In the genomic region with DNA sequence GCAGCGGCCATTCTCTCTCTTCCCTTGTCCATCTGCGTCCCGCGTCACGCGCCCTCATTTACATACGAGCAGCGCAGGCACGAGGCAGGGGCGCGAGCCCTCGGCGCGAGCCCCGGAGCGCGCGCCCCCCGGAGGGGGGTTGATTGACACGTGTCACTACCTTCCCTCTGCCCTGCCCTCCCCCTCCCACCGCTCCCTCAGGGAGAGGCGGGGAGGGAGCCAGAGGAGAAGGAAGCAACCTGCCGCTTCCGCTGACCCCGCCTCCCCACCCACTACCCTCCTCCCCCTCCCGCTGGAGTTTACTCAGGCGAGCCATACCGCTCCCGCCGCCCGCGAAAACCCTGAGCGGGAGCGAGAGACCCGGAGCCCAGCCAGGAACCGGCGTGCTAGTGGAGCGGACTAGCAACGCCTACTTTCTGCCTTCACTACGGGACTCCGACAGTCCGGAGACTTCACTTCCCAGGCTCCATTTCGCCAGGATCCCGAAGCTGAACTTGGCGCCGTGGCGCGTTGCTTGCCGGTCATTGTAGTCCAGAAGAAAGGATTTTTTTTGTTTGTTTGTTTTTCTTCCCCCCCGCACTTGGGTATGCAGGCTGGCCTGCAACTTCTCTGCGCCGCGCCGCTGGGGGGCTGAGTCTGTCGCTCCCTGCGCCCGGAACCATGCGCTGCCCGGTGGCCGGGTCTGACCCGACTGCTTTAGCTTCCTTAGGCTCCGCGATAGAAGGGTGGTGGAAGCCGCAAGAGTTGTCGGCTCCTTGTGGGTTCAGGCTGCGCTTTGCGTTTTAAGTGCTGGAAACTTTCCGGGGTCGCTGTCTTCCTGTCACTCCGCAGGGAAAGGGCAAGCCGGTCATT, we compare ENCODE assay signal across 1 cellular context.
TF ChIP-seq lines count a peak whose summit lies in the region.

TSS of gene LCORL (minus strand) at position 36 of the 852 bp plus-strand sequence. CDS start at position 32, 4 bp downstream.

TF ChIP-seq in K562, 482 proteins besides CTCF, POLR2A, EP300 and RAD21 (continued from another document and continues in another):
- TF ChIP-seq TFE3 (CRISPR knock-in tag; IDR thresholded peaks at IDR 0.05) (no peak), ZNF407 (IDR thresholded peaks at IDR 0.05; ENCODE audit: low read depth) (no peak), POLR2B (IDR thresholded peaks at IDR 0.05; ENCODE audit: low read depth, partially characterized antibody) (peak; percentile 66), ASH1L (IDR thresholded peaks at IDR 0.05; ENCODE audit: borderline replicate concordance, low read depth, partially characterized antibody) (no peak), NR2C2 (CRISPR knock-in tag; IDR thresholded peaks at IDR 0.05) (peak; percentile 57; the same call in 1 of the 2 replicates), NR2C2 (tag; IDR thresholded peaks at IDR 0.05) (peak; percentile 90), ZBTB7A (IDR thresholded peaks at IDR 0.05; ENCODE audit: borderline replicate concordance, control insufficient read depth, low read depth, low read length) (peak; percentile 87), RCOR1 (IDR thresholded peaks at IDR 0.05; ENCODE audit: borderline replicate concordance in 1 of 2, low read depth in 2 of 2, low read length in 2 of 2) (peak in 1 of 2 experiments; percentile 73; a peak in 2 of 4 replicates), DMBX1 (CRISPR knock-in tag; IDR thresholded peaks at IDR 0.05; ENCODE audit: borderline replicate concordance) (0 out of 2 replicates have a peak, but pooled peaks have one; percentile 22), CSDE1 (IDR thresholded peaks at IDR 0.05) (no peak), ZNF764 (CRISPR knock-in tag; IDR thresholded peaks at IDR 0.05; ENCODE audit: low read depth) (no peak), ZBTB17 (CRISPR knock-in tag; IDR thresholded peaks at IDR 0.05) (no peak), CEBPZ (IDR thresholded peaks at IDR 0.05; ENCODE audit: borderline replicate concordance, low read depth, low read length) (no peak; the same call in 1 of the 2 replicates), MXI1 (IDR thresholded peaks at IDR 0.05; ENCODE audit: low read depth, low read length) (no peak; the same call in 1 of the 2 replicates), ZKSCAN1 (IDR thresholded peaks at IDR 0.05; ENCODE audit: low read depth, low read length) (0 out of 2 replicates have a peak, but pooled peaks have one; percentile 23), ETV5 (CRISPR knock-in tag; IDR thresholded peaks at IDR 0.05; ENCODE audit: low read depth) (peak; percentile 54; the same call in 1 of the 2 replicates), RBM17 (IDR thresholded peaks at IDR 0.05; ENCODE audit: borderline replicate concordance, low read depth, low read length) (no peak), KAT2B (IDR thresholded peaks at IDR 0.05; ENCODE audit: low read depth, low read length) (no peak), ESRRB (CRISPR knock-in tag; IDR thresholded peaks at IDR 0.05; ENCODE audit: borderline replicate concordance) (no peak), ZNF165 (CRISPR knock-in tag; IDR thresholded peaks at IDR 0.05; ENCODE audit: borderline replicate concordance) (no peak), FOXP1 (CRISPR knock-in tag; IDR thresholded peaks at IDR 0.05) (peak; percentile 39; the same call in 1 of the 2 replicates), CXXC5 (CRISPR knock-in tag; IDR thresholded peaks at IDR 0.05) (peak; percentile 86), DDX20 (tag; IDR thresholded peaks at IDR 0.05; ENCODE audit: low read depth) (no peak), CAMTA2 (CRISPR knock-in tag; conservative IDR thresholded peaks at IDR 0.05) (no peak), MXD1 (CRISPR knock-in tag; IDR thresholded peaks at IDR 0.05; ENCODE audit: borderline replicate concordance, poor library complexity, severe bottlenecking) (no peak), EWSR1 (IDR thresholded peaks at IDR 0.05; ENCODE audit: borderline replicate concordance, low read depth, partially characterized antibody) (no peak), U2AF1 (optimal IDR thresholded peaks at IDR 0.05; ENCODE audit: low read depth, low read length) (no peak), HDAC1 (IDR thresholded peaks at IDR 0.05) (peak in 1 of 2 experiments; percentile 91; a peak in 2 of 4 replicates), CHD4 (IDR thresholded peaks at IDR 0.05; ENCODE audit: insufficient read depth, insufficient replicate concordance, low read depth, low read length, poor library complexity, severe bottlenecking) (no peak)
- TF ChIP-seq, protein P1, sequence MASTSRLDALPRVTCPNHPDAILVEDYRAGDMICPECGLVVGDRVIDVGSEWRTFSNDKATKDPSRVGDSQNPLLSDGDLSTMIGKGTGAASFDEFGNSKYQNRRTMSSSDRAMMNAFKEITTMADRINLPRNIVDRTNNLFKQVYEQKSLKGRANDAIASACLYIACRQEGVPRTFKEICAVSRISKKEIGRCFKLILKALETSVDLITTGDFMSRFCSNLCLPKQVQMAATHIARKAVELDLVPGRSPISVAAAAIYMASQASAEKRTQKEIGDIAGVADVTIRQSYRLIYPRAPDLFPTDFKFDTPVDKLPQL (IDR thresholded peaks at IDR 0.05; ENCODE audit: extremely low read depth, insufficient read length), result no peak
- TF ChIP-seq, protein P2, sequence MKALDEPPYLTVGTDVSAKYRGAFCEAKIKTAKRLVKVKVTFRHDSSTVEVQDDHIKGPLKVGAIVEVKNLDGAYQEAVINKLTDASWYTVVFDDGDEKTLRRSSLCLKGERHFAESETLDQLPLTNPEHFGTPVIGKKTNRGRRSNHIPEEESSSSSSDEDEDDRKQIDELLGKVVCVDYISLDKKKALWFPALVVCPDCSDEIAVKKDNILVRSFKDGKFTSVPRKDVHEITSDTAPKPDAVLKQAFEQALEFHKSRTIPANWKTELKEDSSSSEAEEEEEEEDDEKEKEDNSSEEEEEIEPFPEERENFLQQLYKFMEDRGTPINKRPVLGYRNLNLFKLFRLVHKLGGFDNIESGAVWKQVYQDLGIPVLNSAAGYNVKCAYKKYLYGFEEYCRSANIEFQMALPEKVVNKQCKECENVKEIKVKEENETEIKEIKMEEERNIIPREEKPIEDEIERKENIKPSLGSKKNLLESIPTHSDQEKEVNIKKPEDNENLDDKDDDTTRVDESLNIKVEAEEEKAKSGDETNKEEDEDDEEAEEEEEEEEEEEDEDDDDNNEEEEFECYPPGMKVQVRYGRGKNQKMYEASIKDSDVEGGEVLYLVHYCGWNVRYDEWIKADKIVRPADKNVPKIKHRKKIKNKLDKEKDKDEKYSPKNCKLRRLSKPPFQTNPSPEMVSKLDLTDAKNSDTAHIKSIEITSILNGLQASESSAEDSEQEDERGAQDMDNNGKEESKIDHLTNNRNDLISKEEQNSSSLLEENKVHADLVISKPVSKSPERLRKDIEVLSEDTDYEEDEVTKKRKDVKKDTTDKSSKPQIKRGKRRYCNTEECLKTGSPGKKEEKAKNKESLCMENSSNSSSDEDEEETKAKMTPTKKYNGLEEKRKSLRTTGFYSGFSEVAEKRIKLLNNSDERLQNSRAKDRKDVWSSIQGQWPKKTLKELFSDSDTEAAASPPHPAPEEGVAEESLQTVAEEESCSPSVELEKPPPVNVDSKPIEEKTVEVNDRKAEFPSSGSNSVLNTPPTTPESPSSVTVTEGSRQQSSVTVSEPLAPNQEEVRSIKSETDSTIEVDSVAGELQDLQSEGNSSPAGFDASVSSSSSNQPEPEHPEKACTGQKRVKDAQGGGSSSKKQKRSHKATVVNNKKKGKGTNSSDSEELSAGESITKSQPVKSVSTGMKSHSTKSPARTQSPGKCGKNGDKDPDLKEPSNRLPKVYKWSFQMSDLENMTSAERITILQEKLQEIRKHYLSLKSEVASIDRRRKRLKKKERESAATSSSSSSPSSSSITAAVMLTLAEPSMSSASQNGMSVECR (CRISPR knock-in tag; IDR thresholded peaks at IDR 0.05), result no peak; the same call in 1 of the 2 replicates
